ENCODE assay signal across 17 cellular contexts in the genomic region with DNA sequence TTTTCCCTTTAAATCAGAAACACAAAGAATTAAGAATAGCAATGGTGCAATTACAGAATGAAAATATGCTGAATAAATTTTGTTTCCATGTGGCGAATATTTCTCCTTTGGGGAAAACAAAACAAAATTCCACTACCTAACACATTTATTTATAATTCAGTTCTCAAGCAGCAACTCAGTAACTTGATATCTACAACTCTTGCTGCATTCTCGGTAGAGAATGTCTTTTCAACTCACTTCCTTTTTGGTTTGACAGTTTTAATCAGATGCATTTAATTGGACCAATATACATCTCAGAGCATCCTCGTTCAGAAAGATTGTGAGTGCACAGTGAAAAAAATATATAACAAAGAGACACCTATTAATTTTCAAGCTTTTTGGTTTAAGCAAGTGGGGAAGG.
"Had no signal": no experiment of that assay in that cellular context is flagged by ENCODE, and none has a peak within 500 bp of the region (broad histone marks: within the 10 kb centered on the region; RNA-seq: fewer than 3 reads in every experiment).

No MANE protein-coding gene starts in this region.

- ATAC-seq: activated CD8-positive, alpha-beta T cell treated with anti-CD3 and anti-CD28 coated beads, Interleukin-2, amount 10 ng/mL, durations not matched to agents 7 days and 5 days; activated naive CD8-positive, alpha-beta T cell treated with anti-CD3 and anti-CD28 coated beads, Interleukin-2, amount 50 U/mL, for 24 hours; lower lobe of right lung; right lobe of liver; stimulated activated naive B cell treated with anti-CD40 and anti-IgM and Interleukin-4, amounts not matched to agents 10 μg/mL and 1 μg/mL and 100 μg/mL, for 72 hours had no signal

- H3K27ac ChIP-seq: coronary artery, hepatocyte, lower lobe of right lung, neutrophil, right lobe of liver had no signal

- H3K27me3 ChIP-seq: hepatocyte, neutrophil, right lobe of liver, spleen had no signal

- DNase-seq: activated CD4-positive, alpha-beta T cell treated with anti-CD3 and anti-CD28 coated beads for 48 hours; activated CD8-positive, alpha-beta T cell treated with anti-CD3 and anti-CD28 coated beads, Interleukin-2, amount 10 ng/mL, durations not matched to agents 7 days and 5 days; activated naive CD4-positive, alpha-beta T cell; activated naive CD8-positive, alpha-beta T cell treated with anti-CD3 and anti-CD28 coated beads, Interleukin-2, amount 50 U/mL, for 24 hours; effector memory CD4-positive, alpha-beta T cell; lower lobe of right lung; midbrain; naive B cell; right lobe of liver; spleen; stimulated activated CD4-positive, alpha-beta T cell treated with anti-CD3 and anti-CD28 coated beads, Interleukin-2, amount 100 ng/mL, for 24 hours; stimulated activated naive B cell treated with anti-CD40 and anti-IgM and Interleukin-4, amounts not matched to agents 10 μg/mL and 1 μg/mL and 100 μg/mL, for 72 hours; trophoblast cell had no signal

- H3K4me1 ChIP-seq: lower lobe of right lung, right lobe of liver had no signal

- H3K4me3 ChIP-seq: coronary artery, hepatocyte, lower lobe of right lung, right lobe of liver, spleen had no signal

- FAIRE-seq: astrocyte had no signal

- H3K9me3 ChIP-seq: lower lobe of right lung, neutrophil, right lobe of liver, spleen had no signal

- H3K36me3 ChIP-seq: lower lobe of right lung, neutrophil, right lobe of liver had no signal
